2 cellular contexts compared by ENCODE assay signal in genomic region chr16:84558850-84559249, GRCh38.
TF ChIP-seq lines count a peak whose summit lies in the region.

No MANE protein-coding gene starts in this region.

TF ChIP-seq in WTC11, 78 proteins besides CTCF, POLR2A, EP300 and RAD21:
- 0 out of 2 replicates have a peak, but pooled peaks have one; percentile 23 for TF ChIP-seq ZNF121 (CRISPR knock-in tag; IDR thresholded peaks at IDR 0.05)
TF ChIP-seq in WTC11: peak in this region for 1; not testable (repeated sequence) for 77.

TF ChIP-seq in HepG2, 621 proteins besides CTCF, POLR2A, EP300 and RAD21:
- TF ChIP-seq ZNF121 (CRISPR knock-in tag; IDR thresholded peaks at IDR 0.05) = 0 out of 2 replicates have a peak, but pooled peaks have one; percentile 71
